In genomic region chr7:80656029-80656428, GRCh38 we compare ENCODE assay signal across 15 cellular contexts. TPM values are rescaled to one million over a fixed set of nuclear protein-coding genes. Genes with fewer than 3 reads are reported as not detected.
A peak's percentile ranks its signal among the peaks of the same experiment; 100 is the strongest.
DNase-seq lines count a peak whose midpoint lies in the region; ATAC-seq, FAIRE-seq and TF ChIP-seq lines count a peak whose summit lies in the region.
"Had no signal": no experiment of that assay in that cellular context is flagged by ENCODE, and none has a peak within 500 bp of the region (broad histone marks: within the 10 kb centered on the region; RNA-seq: fewer than 3 reads in every experiment).

No MANE protein-coding gene starts in this region.

- POLR2A ChIA-PET in A549 (lab: Yijun Ruan, JAX), result no interaction called here

- TF ChIP-seq CTCF in A549 (IDR thresholded peaks at IDR 0.05) (no peak), CD14-positive monocyte (IDR thresholded peaks at IDR 0.05) (no peak), fibroblast of lung (conservative IDR thresholded peaks at IDR 0.05 in 1 of 2, IDR thresholded peaks at IDR 0.05 in 1 of 2; ENCODE audit: low read depth in 1 of 2, low read length in 2 of 2) (no peak), gastrocnemius medialis (IDR thresholded peaks at IDR 0.05 in 4 of 5, conservative IDR thresholded peaks at IDR 0.05 in 1 of 5) (no peak)

- TF ChIP-seq POLR2A in A549 (IDR thresholded peaks at IDR 0.05; ENCODE audit: low read length) (no peak), gastrocnemius medialis (IDR thresholded peaks at IDR 0.05) (no peak)

- no peak for FAIRE-seq in A549 (lab: Jason Lieb, UNC)
- FAIRE-seq: GM18507 had no signal

- in situ Hi-C loops in gastrocnemius medialis (cut with MboI; ENCODE audit: low sequenced_read_pairs in 4 of 4), result loop anchor here (5.0 to 25.0 kb wide), 5 partner anchors 161 to 594 kb away; no protein-coding TSS in a partner anchor

- peak overlapping the region; percentile 10 for H2AFZ ChIP-seq in fibroblast of lung (ENCODE audit: low read length)

- TF ChIP-seq RAD21 in A549 (conservative IDR thresholded peaks at IDR 0.05 in 1 of 2, IDR thresholded peaks at IDR 0.05 in 1 of 2), result no peak

- H3K27me3 ChIP-seq in fibroblast of lung (ENCODE audit: control insufficient read depth, insufficient read depth, low read length) (no peaks in the 10 kb centered on the region), gastrocnemius medialis (no peaks in the 10 kb centered on the region)
- H3K27me3 ChIP-seq: BLaER1 had no signal

- H3K79me2 ChIP-seq in fibroblast of lung (ENCODE audit: control insufficient read depth, insufficient read depth, low read length), result no peaks in the 10 kb centered on the region

- H3K9me3 Mint-ChIP-seq in CD14-positive monocyte, result no peaks in the 10 kb centered on the region
- H3K9me3 Mint-ChIP-seq: HFFc6 had no signal

- 84% methylated on average over 4 of the region's 4 CpGs for WGBS in A549 (ENCODE audit: missing lambda C conversion rate)

- no peaks in the 10 kb centered on the region for H3K9me3 ChIP-seq in A549
- no peaks in the 10 kb centered on the region for H3K9me3 ChIP-seq in fibroblast of lung (ENCODE audit: control insufficient read depth, insufficient read depth, low read depth, low read length)
- H3K9me3 ChIP-seq in gastrocnemius medialis, result no peaks in the 10 kb centered on the region
- H3K9me3 ChIP-seq: BLaER1 had no signal

- no peaks in the 10 kb centered on the region for H3K27me3 Mint-ChIP-seq in CD14-positive monocyte (ENCODE audit: low read depth in 3 of 3)
- H3K27me3 Mint-ChIP-seq: CD4-positive, CD25-positive, alpha-beta regulatory T cell had no signal

- H3K4me1 ChIP-seq in A549 (peaks cover 5% of the 10 kb centered on the region; the same call in 2 of the 3 replicates), fibroblast of lung (ENCODE audit: control insufficient read depth, extremely low read depth, insufficient read depth, low read length) (peaks cover 5% of the 10 kb centered on the region), gastrocnemius medialis (peaks cover 11 to 48% of the 10 kb centered on the region in 2 donors)
- H3K4me1 ChIP-seq: BLaER1 had no signal

- H3K27ac Mint-ChIP-seq in CD14-positive monocyte, result peak overlapping the region in 5 of 7 donors; percentile 2 to 82 (median 46)
- H3K27ac Mint-ChIP-seq: CD4-positive, CD25-positive, alpha-beta regulatory T cell; HFFc6 had no signal

- TF ChIP-seq EP300 in A549 (IDR thresholded peaks at IDR 0.05), result no peak

- intact Hi-C loops in CD14-positive monocyte (cut with micrococcal nuclease), result loop anchor here (5.0 kb wide), 1 partner anchor 229 kb away; no protein-coding TSS in a partner anchor
- intact Hi-C loops in gastrocnemius medialis (cut with DNase I; ENCODE audit: low total_unique reads), result no loop called here

- H3K4me1 Mint-ChIP-seq in CD14-positive monocyte, result peaks cover 28% of the 10 kb centered on the region
- H3K4me1 Mint-ChIP-seq: CD4-positive, CD25-positive, alpha-beta regulatory T cell had no signal

- H3K36me3 ChIP-seq in fibroblast of lung (ENCODE audit: control insufficient read depth, insufficient read depth, low read length), result no peaks in the 10 kb centered on the region
- peaks cover 0 to 3% of the 10 kb centered on the region in 2 donors for H3K36me3 ChIP-seq in gastrocnemius medialis
- H3K36me3 ChIP-seq: BLaER1 had no signal

- H3K9ac ChIP-seq in fibroblast of lung (ENCODE audit: insufficient read depth, low read length), result no peak overlapping the region
- H3K9ac ChIP-seq: BLaER1 had no signal

- no peak for DNase-seq in A549 (ENCODE audit: low read depth in 1 of 2, low spot score in 1 of 2)
- DNase-seq in CD14-positive monocyte (ENCODE audit: low spot score), result no peak
- no peak for DNase-seq in fibroblast of lung (ENCODE audit: low read depth in 2 of 2)
- no peak for DNase-seq in gastrocnemius medialis
- no peak for DNase-seq in KG1 (lab: John Stamatoyannopoulos, UW)
- DNase-seq in COLO668 (lab: John Stamatoyannopoulos, UW; ENCODE audit: unreplicated experiment), result no peak
- DNase-seq: AML-193; Calu3; CD4-positive, CD25-positive, alpha-beta regulatory T cell; DMS 273 treated with DMSO at 0.1 percent for 48 hours; HCEC 1CT; HFFc6 had no signal

- H3K4me3 ChIP-seq in A549, result no peak overlapping the region
- no peak overlapping the region for H3K4me3 ChIP-seq in fibroblast of lung (replicated peaks in 1 of 4; ENCODE audit: control extremely low read depth in 1 of 4, insufficient read depth in 1 of 4, low read depth in 3 of 4, low read length in 4 of 4)
- H3K4me3 ChIP-seq in gastrocnemius medialis, result no peak overlapping the region
- H3K4me3 ChIP-seq: BLaER1 had no signal

- CTCF ChIA-PET in A549 (lab: Yijun Ruan, JAX), result interaction anchor here (1.1 to 1.9 kb wide), 2 partner anchors 21 to 228 kb away, joined by 3 to 13 read pairs; no protein-coding TSS in a partner anchor

- no peak overlapping the region for H3K27ac ChIP-seq in A549
- H3K27ac ChIP-seq in fibroblast of lung (ENCODE audit: insufficient read depth, low read length), result no peak overlapping the region
- peak overlapping the region; percentile 29 to 88 (median 72) for H3K27ac ChIP-seq in gastrocnemius medialis
- H3K27ac ChIP-seq: BLaER1 had no signal

- no peak for ATAC-seq in A549
- no peak for ATAC-seq in gastrocnemius medialis

- peaks cover 69 to 88% of the 10 kb centered on the region in 2 donors for H3K36me3 Mint-ChIP-seq in CD14-positive monocyte
- H3K36me3 Mint-ChIP-seq: CD4-positive, CD25-positive, alpha-beta regulatory T cell had no signal

- H3K4me2 ChIP-seq in A549 (no peak overlapping the region), fibroblast of lung (ENCODE audit: extremely low read depth, insufficient read depth, low read length) (no peak overlapping the region)
- H3K4me2 ChIP-seq: BLaER1 had no signal

- no peak overlapping the region for H3K4me3 Mint-ChIP-seq in CD14-positive monocyte
- H3K4me3 Mint-ChIP-seq: CD4-positive, CD25-positive, alpha-beta regulatory T cell; HFFc6 had no signal

- no peaks in the 10 kb centered on the region for H4K20me1 ChIP-seq in fibroblast of lung (ENCODE audit: control insufficient read depth, extremely low read depth, insufficient read depth, low read length)
- H4K20me1 ChIP-seq: BLaER1 had no signal

TF ChIP-seq in A549, 52 proteins besides CTCF, POLR2A, EP300 and RAD21:
- TF ChIP-seq POLR2AphosphoS2 (conservative IDR thresholded peaks at IDR 0.05; ENCODE audit: low read length) (no peak), ZSCAN20 (CRISPR knock-in tag; IDR thresholded peaks at IDR 0.05) (no peak), MAX (IDR thresholded peaks at IDR 0.05) (no peak), ELK1 (IDR thresholded peaks at IDR 0.05; ENCODE audit: low read depth, low read length) (no peak), ESRRA (IDR thresholded peaks at IDR 0.05; ENCODE audit: borderline replicate concordance, low read length) (no peak), MAFK (IDR thresholded peaks at IDR 0.05; ENCODE audit: partially characterized antibody) (peak; percentile 43), PHF8 (IDR thresholded peaks at IDR 0.05; ENCODE audit: borderline replicate concordance, low read depth) (no peak), HOXA7 (CRISPR knock-in tag; IDR thresholded peaks at IDR 0.05) (no peak)

RNA-seq across cellular contexts. Expression of gene CD36, which starts 17.6 kb away (rescaled TPM):
- 0.37 and 0.60 TPM in 2 replicates for polyA plus RNA-seq in A549 (2011; rRNA removed)
- polyA plus RNA-seq in A549 (2012; cell fraction: cytosol; rRNA removed), result 0.03 and 0.06 TPM in 2 replicates
- 0.02 TPM in 1 of 2 replicates, not detected in the other for polyA plus RNA-seq in A549 (2012; cell fraction: nucleus; rRNA removed)
- 0.11 to 0.13 TPM (median 0.12 TPM) in 3 replicates for polyA plus RNA-seq in A549 (2017; fragmentation: RNase III; extraction: RNeasy Plus Mini Kit Qiagen cat#74134 plus additional on column Dnase treatment)
- polyA minus RNA-seq in A549 (2011; rRNA and poly(A)+ RNA removed), result 0.04 TPM in 1 of 2 replicates, not detected in the other
- 1,000 to 10,000 TPM; 1,135 to 1,210 TPM for polyA plus RNA-seq in CD14-positive monocyte
- total RNA-seq in fibroblast of lung, result 41.0 and 93.5 TPM in 2 replicates
- polyA plus RNA-seq in fibroblast of lung, result 7.5 and 102 TPM in 2 replicates
- polyA plus RNA-seq in fibroblast of lung (2012), result 3.3 and 51.4 TPM in 2 replicates
- polyA minus RNA-seq in fibroblast of lung (ENCODE audit: low replicate concordance), result 0.59 and 11.0 TPM in 2 replicates
- total RNA-seq in gastrocnemius medialis, result 100 to 1,000 TPM; 210 to 375 (median 311) TPM
- total RNA-seq: Calu3, Daoy had no signal

Comparison
In these comparisons a context has a peak if more than half of its experiments do, and no peak if none do; other contexts are left out.
1. H3K27ac ChIP-seq: peak in gastrocnemius medialis (4 of 4); none in A549 (0 of 2) and fibroblast of lung (single experiment).